6 cellular contexts compared by ENCODE assay signal in genomic region chr1:36767429-36767828, GRCh38.
DNase-seq lines count a peak whose midpoint lies in the region; TF ChIP-seq lines count a peak whose summit lies in the region.
"Not testable (repeated sequence)": the region's sequence is repeated elsewhere in the genome, so short reads cannot be mapped to it uniquely, and the experiment has no call there.

No MANE protein-coding gene starts in this region.

- peaks cover 0 to 58% (median 6%) of the 10 kb centered on the region in 7 donors for H3K27me3 ChIP-seq in spleen (replicated peaks in 1 of 7)

- intact Hi-C loops in cardiac septum (cut with DNase I); spleen (cut with DNase I; ENCODE audit: low total_unique reads): not testable (repeated sequence)

- H3K36me3 ChIP-seq in HEK293 (ENCODE audit: control insufficient read depth in 2 of 2, insufficient read depth in 1 of 2, low read length in 2 of 2); spleen: not testable (repeated sequence)

- H3K36me3 Mint-ChIP-seq in chondrocyte (ENCODE audit: low read depth), result not testable (repeated sequence)

- H3K27me3 Mint-ChIP-seq in chondrocyte (ENCODE audit: low read depth), result peaks cover 27% of the 10 kb centered on the region

- CTCF ChIA-PET in HEK293 (lab: Yijun Ruan, JAX), result not testable (repeated sequence)

- TF ChIP-seq POLR2A in spleen (IDR thresholded peaks at IDR 0.05), result not testable (repeated sequence)

- H3K4me3 ChIP-seq in HEK293 (ENCODE audit: low read depth, low read length); spleen: not testable (repeated sequence)

- 83 to 100% (median 88%) methylated on average over 1 to 4 of the region's 4 CpGs for WGBS in spleen, 5 donors

- H3K9me3 Mint-ChIP-seq in chondrocyte (ENCODE audit: low read depth), result not testable (repeated sequence)

- not testable (repeated sequence) for H3K4me3 Mint-ChIP-seq in chondrocyte (ENCODE audit: unreplicated experiment)

- H3K4me1 ChIP-seq in HEK293 (ENCODE audit: control insufficient read depth, insufficient read depth, low read length); spleen: not testable (repeated sequence)

- H3K4me1 Mint-ChIP-seq in chondrocyte (ENCODE audit: low read depth), result not testable (repeated sequence)

- not testable (repeated sequence) for H3K27ac ChIP-seq in HEK293 (ENCODE audit: extremely low read depth, low read depth, low read length); spleen

- not testable (repeated sequence) for TF ChIP-seq CTCF in HEK293 (tag by site-specific recombination; IDR thresholded peaks at IDR 0.05); chondrocyte (IDR thresholded peaks at IDR 0.05); spleen (IDR thresholded peaks at IDR 0.05 in 8 of 11, conservative IDR thresholded peaks at IDR 0.05 in 3 of 11)

- not testable (repeated sequence) for H3K9me3 ChIP-seq in HEK293 (ENCODE audit: control insufficient read depth, insufficient read depth, low read depth, low read length); spleen

- H3K27ac Mint-ChIP-seq in chondrocyte (ENCODE audit: unreplicated experiment), result not testable (repeated sequence)

- DNase-seq in activated effector memory CD4-positive, alpha-beta T cell treated with anti-CD3 and anti-CD28 coated beads, Interleukin-2, amount 50 U/mL, for 16 hours, result peak; percentile 10
- peak; percentile 15 for DNase-seq in chondrocyte (ENCODE audit: low spot score)
- DNase-seq in cardiac septum (ENCODE audit: low spot score), result peak; percentile 9
- DNase-seq in mesenteric fat pad (ENCODE audit: low spot score), result peak; percentile 35
- DNase-seq in spleen, result peak; percentile 5

- POLR2A ChIA-PET in HEK293 (lab: Yijun Ruan, JAX), result not testable (repeated sequence)

TF ChIP-seq in HEK293, 187 proteins besides CTCF, POLR2A, EP300 and RAD21:
- peak; percentile 88 for TF ChIP-seq ZNF146 (tag by site-specific recombination; IDR thresholded peaks at IDR 0.05)
TF ChIP-seq in HEK293: peak in this region for 1; not testable (repeated sequence) for 186.
